22 cellular contexts compared by ENCODE assay signal in the genomic region with DNA sequence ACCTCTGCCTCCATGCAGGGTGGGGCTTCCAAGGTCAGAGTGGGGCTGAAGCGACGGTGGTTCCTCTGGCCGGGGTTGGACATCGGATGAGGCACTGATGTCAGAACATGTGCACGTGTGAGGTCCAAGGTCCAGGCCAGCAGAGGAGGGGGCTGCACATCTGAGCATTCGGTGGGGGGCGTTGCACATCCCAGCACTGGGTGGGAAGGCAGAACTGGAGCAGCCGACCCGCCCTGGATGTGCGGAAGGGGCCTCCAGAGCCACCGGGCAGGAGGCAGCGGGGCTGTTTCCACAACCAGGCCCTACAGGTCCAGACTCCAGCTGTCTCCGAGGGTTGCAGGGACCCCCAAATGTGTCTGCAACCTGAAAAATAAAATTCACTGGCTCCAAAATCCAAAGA.
A peak's percentile ranks its signal among the peaks of the same experiment; 100 is the strongest.
DNase-seq lines count a peak whose midpoint lies in the region; ATAC-seq, FAIRE-seq and TF ChIP-seq lines count a peak whose summit lies in the region.
"Had no signal": no experiment of that assay in that cellular context is flagged by ENCODE, and none has a peak within 500 bp of the region (broad histone marks: within the 10 kb centered on the region; RNA-seq: fewer than 3 reads in every experiment).

No MANE protein-coding gene starts in this region.

- H3K27me3 ChIP-seq in HepG2 (ENCODE audit: control insufficient read depth in 1 of 2, insufficient read depth in 2 of 2, low read length in 2 of 2) (no peaks in the 10 kb centered on the region), right lobe of liver (no peaks in the 10 kb centered on the region), osteoblast (ENCODE audit: insufficient read depth, low read length) (peaks cover 6% of the 10 kb centered on the region)
- H3K27me3 ChIP-seq: BE2C had no signal

- no peak overlapping the region for H3K4me3 Mint-ChIP-seq in chondrocyte (ENCODE audit: unreplicated experiment)
- no peak overlapping the region for H3K4me3 Mint-ChIP-seq in activated CD4-positive, alpha-beta T cell treated with anti-CD3 and anti-CD28 coated beads for 36 hours
- H3K4me3 Mint-ChIP-seq: CD4-positive, CD25-positive, alpha-beta regulatory T cell; CD8-positive, alpha-beta T cell had no signal

- POLR2A ChIA-PET in HepG2 (lab: Yijun Ruan, JAX) = no interaction called here
- POLR2A ChIA-PET in activated CD4-positive, alpha-beta T cell treated with anti-CD3 and anti-CD28 coated beads for 36 hours (lab: Charles Lee) = no interaction called here

- TF ChIP-seq POLR2A in HepG2 (IDR thresholded peaks at IDR 0.05; ENCODE audit: insufficient read depth in 1 of 2, low read depth in 2 of 2, low read length in 2 of 2) (no peak), right lobe of liver (IDR thresholded peaks at IDR 0.05) (no peak)

- peaks cover 7% of the 10 kb centered on the region; the same call in 1 of the 2 replicates for H4K20me1 ChIP-seq in HepG2 (ENCODE audit: insufficient read depth, low read length)
- no peaks in the 10 kb centered on the region for H4K20me1 ChIP-seq in osteoblast (ENCODE audit: insufficient read depth, low read length)

- no peak overlapping the region for H3K27ac ChIP-seq in HepG2 (ENCODE audit: extremely low read length, insufficient read depth, low read length)
- no peak overlapping the region for H3K27ac ChIP-seq in right lobe of liver
- H3K27ac ChIP-seq in osteoblast (ENCODE audit: low read depth, low read length) = no peak overlapping the region
- H3K27ac ChIP-seq: A549, C4-2B, GM23248 had no signal

- no peak for ATAC-seq in HepG2
- ATAC-seq in right lobe of liver = no peak
- no peak for ATAC-seq in activated CD4-positive, alpha-beta T cell treated with anti-CD3 and anti-CD28 coated beads for 36 hours
- ATAC-seq: A549; CD8-positive, alpha-beta T cell; GM12878 had no signal

- H3K4me3 ChIP-seq in HepG2 (replicated peaks in 1 of 3; ENCODE audit: insufficient read depth in 1 of 3, low read depth in 2 of 3, low read length in 3 of 3) (no peak overlapping the region), right lobe of liver (no peak overlapping the region), osteoblast (ENCODE audit: insufficient read depth, low read length) (no peak overlapping the region)
- H3K4me3 ChIP-seq: A549, GM12878, GM23248 had no signal

- intact Hi-C loops in HepG2 (cut with micrococcal nuclease; ENCODE audit: unreplicated experiment) = no loop called here
- intact Hi-C loops in right lobe of liver (cut with DNase I) = no loop called here
- intact Hi-C loops in activated CD4-positive, alpha-beta T cell treated with anti-CD3 and anti-CD28 coated beads for 36 hours (cut with DNase I, micrococcal nuclease) = no loop called here

- TF ChIP-seq RAD21 in HepG2 (CRISPR knock-in tag; IDR thresholded peaks at IDR 0.05) = no peak

- no peaks in the 10 kb centered on the region for H3K4me1 Mint-ChIP-seq in chondrocyte (ENCODE audit: low read depth)
- H3K4me1 Mint-ChIP-seq in activated CD4-positive, alpha-beta T cell treated with anti-CD3 and anti-CD28 coated beads for 36 hours = no peaks in the 10 kb centered on the region
- H3K4me1 Mint-ChIP-seq: CD4-positive, CD25-positive, alpha-beta regulatory T cell had no signal

- CTCF ChIA-PET in HepG2 (lab: Yijun Ruan, JAX; ENCODE audit: low intra/inter-chr PET ratio, low total read pairs) = no interaction called here
- CTCF ChIA-PET in activated CD4-positive, alpha-beta T cell treated with anti-CD3 and anti-CD28 coated beads for 36 hours (lab: Charles Lee) = no interaction called here

- no peak for FAIRE-seq in HepG2 (lab: Jason Lieb, UNC)
- FAIRE-seq: A549, D721Med, GM12878, GM19239, H1 had no signal

- BruUV-seq in HepG2 (replicated peaks; lab: Mats Ljungman, UMichigan) = no TSS peak

- no peaks in the 10 kb centered on the region for H3K9me3 Mint-ChIP-seq in chondrocyte (ENCODE audit: low read depth)
- H3K9me3 Mint-ChIP-seq in activated CD4-positive, alpha-beta T cell treated with anti-CD3 and anti-CD28 coated beads for 36 hours (ENCODE audit: low read depth) = no peaks in the 10 kb centered on the region
- H3K9me3 Mint-ChIP-seq: CD8-positive, alpha-beta T cell had no signal

- H3K36me3 ChIP-seq in HepG2 (replicated peaks in 1 of 2; ENCODE audit: control insufficient read depth in 1 of 2, insufficient read depth in 2 of 2, low read length in 2 of 2) (peaks cover 10 to 14% of the 10 kb centered on the region in 2 experiments; a peak in 3 of 5 replicates), right lobe of liver (no peaks in the 10 kb centered on the region), osteoblast (ENCODE audit: insufficient read depth, low read length) (no peaks in the 10 kb centered on the region)
- H3K36me3 ChIP-seq: BE2C had no signal

- H3K9ac ChIP-seq in HepG2 (ENCODE audit: insufficient read depth, low read depth, low read length) = no peak overlapping the region
- H3K9ac ChIP-seq: GM23248 had no signal

- TF ChIP-seq EP300 in HepG2 (IDR thresholded peaks at IDR 0.05; ENCODE audit: low read depth in 2 of 2, low read length in 2 of 2) = no peak
- TF ChIP-seq EP300 in HepG2 (CRISPR knock-in tag; IDR thresholded peaks at IDR 0.05; ENCODE audit: borderline replicate concordance) = no peak

- WGBS in HepG2 (ENCODE audit: low lambda C conversion rate) = 83% methylated on average over 7 of the region's 13 CpGs
- 62% methylated on average over 3 of the region's 13 CpGs for WGBS in right lobe of liver (ENCODE audit: insufficient coverage, low coverage, low lambda C conversion rate, missing lambda C conversion rate)

- DNase-seq in HepG2 (ENCODE audit: low spot score) (no peak), right lobe of liver (no peak), chondrocyte (ENCODE audit: low spot score) (peak; percentile 72), osteoblast (ENCODE audit: insufficient read length, low spot score, missing footprints) (peak; percentile 21)
- no peak for DNase-seq in stimulated activated CD4-positive, alpha-beta T cell treated with anti-CD3 and anti-CD28 coated beads, Interleukin-4, amount 100 ng/mL, for 24 hours
- no peak for DNase-seq in activated CD4-positive, alpha-beta T cell treated with anti-CD3 and anti-CD28 coated beads for 36 hours
- DNase-seq: AML-193; CD4-positive, CD25-positive, alpha-beta regulatory T cell; DMS 273 treated with DMSO at 0.1 percent for 48 hours; DMS79; EL; GDM1; GM23248; HCEC 1CT had no signal

- H3K79me2 ChIP-seq in HepG2 (ENCODE audit: insufficient read depth, low read length) = no peaks in the 10 kb centered on the region
- H3K79me2 ChIP-seq in osteoblast (ENCODE audit: insufficient read depth, low read length) = no peaks in the 10 kb centered on the region

- peaks cover 25% of the 10 kb centered on the region for H3K27me3 Mint-ChIP-seq in chondrocyte (ENCODE audit: low read depth)
- H3K27me3 Mint-ChIP-seq in activated CD4-positive, alpha-beta T cell treated with anti-CD3 and anti-CD28 coated beads for 36 hours = peaks cover 16% of the 10 kb centered on the region

- H3K27ac Mint-ChIP-seq in chondrocyte (ENCODE audit: unreplicated experiment) = no peak overlapping the region
- no peak overlapping the region for H3K27ac Mint-ChIP-seq in activated CD4-positive, alpha-beta T cell treated with anti-CD3 and anti-CD28 coated beads for 36 hours
- H3K27ac Mint-ChIP-seq: CD4-positive, CD25-positive, alpha-beta regulatory T cell; CD8-positive, alpha-beta T cell had no signal

- H3K9me3 ChIP-seq in HepG2 (ENCODE audit: low read length) (no peaks in the 10 kb centered on the region), right lobe of liver (no peaks in the 10 kb centered on the region), osteoblast (ENCODE audit: low read depth, low read length) (no peaks in the 10 kb centered on the region)
- H3K9me3 ChIP-seq: A549, BE2C had no signal

- peaks cover 24% of the 10 kb centered on the region for H3K4me1 ChIP-seq in HepG2 (ENCODE audit: insufficient read depth, low read length)
- peaks cover 0 to 16% (median 5%) of the 10 kb centered on the region in 4 donors for H3K4me1 ChIP-seq in right lobe of liver
- H3K4me1 ChIP-seq in osteoblast (ENCODE audit: insufficient read depth, low read length) = no peaks in the 10 kb centered on the region
- H3K4me1 ChIP-seq: A549 had no signal

- TF ChIP-seq CTCF in HepG2 (CRISPR knock-in tag; IDR thresholded peaks at IDR 0.05) = no peak
- no peak for TF ChIP-seq CTCF in right lobe of liver (IDR thresholded peaks at IDR 0.05)
- no peak for TF ChIP-seq CTCF in chondrocyte (IDR thresholded peaks at IDR 0.05)
- TF ChIP-seq CTCF in osteoblast (IDR thresholded peaks at IDR 0.05; ENCODE audit: extremely low read depth, low read depth, low read length) = no peak

- H2AFZ ChIP-seq in HepG2 (ENCODE audit: low read length) = no peak overlapping the region
- H2AFZ ChIP-seq in osteoblast (ENCODE audit: low read length) = no peak overlapping the region
- H2AFZ ChIP-seq: GM23248 had no signal

- no peaks in the 10 kb centered on the region for H3K36me3 Mint-ChIP-seq in chondrocyte (ENCODE audit: low read depth)
- H3K36me3 Mint-ChIP-seq in activated CD4-positive, alpha-beta T cell treated with anti-CD3 and anti-CD28 coated beads for 36 hours (ENCODE audit: low read depth) = no peaks in the 10 kb centered on the region
- H3K36me3 Mint-ChIP-seq: CD4-positive, CD25-positive, alpha-beta regulatory T cell; CD8-positive, alpha-beta T cell had no signal

- in situ Hi-C loops in HepG2 (cut with HindIII; ENCODE audit: extremely low pct_ligation_motif_present, low pct_unique_long_range_greater_than_20kb) = no loop called here

- no peak overlapping the region for H3K4me2 ChIP-seq in HepG2 (ENCODE audit: low read depth, low read length)
- no peak overlapping the region for H3K4me2 ChIP-seq in osteoblast (ENCODE audit: insufficient read depth, low read length)
- H3K4me2 ChIP-seq: A549 had no signal

TF ChIP-seq in HepG2, 621 proteins besides CTCF, POLR2A, EP300 and RAD21 (continues in another document):
- TF ChIP-seq ZNF296 (CRISPR knock-in tag; conservative IDR thresholded peaks at IDR 0.05) (no peak), SALL1 (CRISPR knock-in tag; IDR thresholded peaks at IDR 0.05) (peak; percentile 18; the same call in 1 of the 2 replicates), HNF4A (CRISPR knock-in tag; IDR thresholded peaks at IDR 0.05) (peak; percentile 5; the same call in 1 of the 2 replicates), NFIB (CRISPR knock-in tag; IDR thresholded peaks at IDR 0.05; ENCODE audit: borderline replicate concordance) (no peak), AGO2 (optimal IDR thresholded peaks at IDR 0.05; ENCODE audit: low read depth, low read length) (peak; percentile 43), ZNF230 (CRISPR knock-in tag; IDR thresholded peaks at IDR 0.05) (no peak)
- TF ChIP-seq, protein P1, sequence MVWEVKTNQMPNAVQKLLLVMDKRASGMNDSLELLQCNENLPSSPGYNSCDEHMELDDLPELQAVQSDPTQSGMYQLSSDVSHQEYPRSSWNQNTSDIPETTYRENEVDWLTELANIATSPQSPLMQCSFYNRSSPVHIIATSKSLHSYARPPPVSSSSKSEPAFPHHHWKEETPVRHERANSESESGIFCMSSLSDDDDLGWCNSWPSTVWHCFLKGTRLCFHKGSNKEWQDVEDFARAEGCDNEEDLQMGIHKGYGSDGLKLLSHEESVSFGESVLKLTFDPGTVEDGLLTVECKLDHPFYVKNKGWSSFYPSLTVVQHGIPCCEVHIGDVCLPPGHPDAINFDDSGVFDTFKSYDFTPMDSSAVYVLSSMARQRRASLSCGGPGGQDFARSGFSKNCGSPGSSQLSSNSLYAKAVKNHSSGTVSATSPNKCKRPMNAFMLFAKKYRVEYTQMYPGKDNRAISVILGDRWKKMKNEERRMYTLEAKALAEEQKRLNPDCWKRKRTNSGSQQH (CRISPR knock-in tag; IDR thresholded peaks at IDR 0.05; ENCODE audit: low read depth) = no peak

Comparison
In these comparisons a context has a peak if more than half of its experiments do, and no peak if none do; other contexts are left out.
1. DNase-seq: peak in chondrocyte (single experiment) and osteoblast (single experiment); none in HepG2 (single experiment), right lobe of liver (0 of 3), stimulated activated CD4-positive, alpha-beta T cell treated with anti-CD3 and anti-CD28 coated beads, Interleukin-4, amount 100 ng/mL, for 24 hours (single experiment) and activated CD4-positive, alpha-beta T cell treated with anti-CD3 and anti-CD28 coated beads for 36 hours (single experiment).